Comparison of ENCODE assay signal across 13 cellular contexts in the genomic region with DNA sequence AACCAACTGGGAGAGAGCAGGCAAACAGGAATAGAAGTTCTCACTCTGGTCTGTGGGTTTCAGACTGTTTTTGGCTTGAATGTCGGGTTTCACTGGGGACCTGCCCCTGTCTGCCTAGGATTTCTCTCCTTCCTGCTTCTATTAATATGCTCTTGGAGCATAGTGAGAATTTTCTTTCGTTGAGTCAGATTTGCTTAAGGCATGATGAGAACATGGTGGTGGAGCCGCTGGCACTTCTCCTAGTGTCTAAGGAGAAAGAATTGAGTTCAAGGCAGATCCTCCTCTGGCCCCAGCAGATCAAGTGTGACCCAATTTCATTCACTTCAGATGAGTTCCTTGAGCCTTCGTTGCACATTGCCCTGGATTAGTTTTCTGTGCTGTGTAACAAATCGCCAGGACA.
DNase-seq lines count a peak whose midpoint lies in the region; ATAC-seq, FAIRE-seq and TF ChIP-seq lines count a peak whose summit lies in the region.
"Had no signal": no experiment of that assay in that cellular context is flagged by ENCODE, and none has a peak within 500 bp of the region (broad histone marks: within the 10 kb centered on the region; RNA-seq: fewer than 3 reads in every experiment).

No MANE protein-coding gene starts in this region.

- TF ChIP-seq EP300 in A549 (IDR thresholded peaks at IDR 0.05) = no peak

- H3K9me3 ChIP-seq in A549 = no peaks in the 10 kb centered on the region
- no peaks in the 10 kb centered on the region for H3K9me3 ChIP-seq in mammary epithelial cell (replicated peaks; ENCODE audit: insufficient read depth, low read length)

- H3K79me2 ChIP-seq in mammary epithelial cell (ENCODE audit: insufficient read depth, low read length) = no peaks in the 10 kb centered on the region

- DNase-seq in A549 (ENCODE audit: low read depth in 1 of 2, low spot score in 1 of 2) (peak in 1 of 2 experiments; percentile 36), HS-27A (ENCODE audit: low read depth) (peak; percentile 96), mammary epithelial cell (peak; percentile 72), kidney tubule cell (ENCODE audit: low spot score) (peak; percentile 57), NCI-H2029 treated with DMSO at 0.1 percent for 48 hours (lab: John Stamatoyannopoulos, UW) (no peak), cerebellum (ENCODE audit: low spot score) (no peak), CD1c-positive myeloid dendritic cell (ENCODE audit: extremely low spot score) (no peak), NCI-H2107 (lab: John Stamatoyannopoulos, UW) (no peak)
- DNase-seq: AML-193; GF-D8; OCI-M1; stimulated activated CD4-positive, alpha-beta T cell treated with anti-CD3 and anti-CD28 coated beads, Interleukin-2, amount 100 ng/mL, for 24 hours; stimulated activated naive CD4-positive, alpha-beta T cell treated with Interleukin-2 at 50 U/mL for 16 hours had no signal

- intact Hi-C loops in mammary epithelial cell (cut with micrococcal nuclease) = loop anchor here (2.0 to 5.0 kb wide), 2 partner anchors 48 to 100 kb away; no protein-coding TSS in a partner anchor

- H3K4me1 ChIP-seq in A549 (0 out of 3 replicates have a peak, but pooled peaks cover 9% of the 10 kb centered on the region), mammary epithelial cell (ENCODE audit: insufficient read depth, low read length) (peaks cover 16% of the 10 kb centered on the region)

- H3K27me3 ChIP-seq in mammary epithelial cell (ENCODE audit: insufficient read depth, low read length) = no peaks in the 10 kb centered on the region

- TF ChIP-seq CTCF in A549 (IDR thresholded peaks at IDR 0.05) = no peak
- TF ChIP-seq CTCF in mammary epithelial cell (conservative IDR thresholded peaks at IDR 0.05 in 1 of 2, IDR thresholded peaks at IDR 0.05 in 1 of 2; ENCODE audit: extremely low read depth in 1 of 2, insufficient read depth in 1 of 2, low read depth in 1 of 2, low read length in 2 of 2) = no peak

- peak; percentile 39 to 69; a peak in 3 of 6 replicates for ATAC-seq in A549

- TF ChIP-seq RAD21 in A549 (conservative IDR thresholded peaks at IDR 0.05 in 1 of 2, IDR thresholded peaks at IDR 0.05 in 1 of 2) = no peak

- dilution Hi-C loops in mammary epithelial cell (cut with HindIII; ENCODE audit: low sequenced_read_pairs) = no loop called here

- H3K4me3 ChIP-seq in A549 (no peak overlapping the region), mammary epithelial cell (replicated peaks in 1 of 3; ENCODE audit: insufficient read depth in 1 of 3, low read depth in 2 of 3, low read length in 3 of 3) (no peak overlapping the region)

- CTCF ChIA-PET in A549 (lab: Yijun Ruan, JAX) = no interaction called here
- CTCF ChIA-PET in mammary epithelial cell (lab: Charles Lee; ENCODE audit: low non-redundant PET) = no interaction called here

- TF ChIP-seq POLR2A in A549 (IDR thresholded peaks at IDR 0.05; ENCODE audit: low read length) = no peak

- 7% methylated on average over 5 of the region's 5 CpGs for WGBS in A549 (ENCODE audit: missing lambda C conversion rate)
- WGBS in mammary epithelial cell (ENCODE audit: low coverage, missing lambda C conversion rate) = 30% methylated on average over 5 of the region's 5 CpGs

- no peaks in the 10 kb centered on the region for H3K36me3 ChIP-seq in mammary epithelial cell (ENCODE audit: insufficient read depth, low read length)

- no peak overlapping the region for H3K9ac ChIP-seq in mammary epithelial cell (ENCODE audit: insufficient read depth, low read length)

- FAIRE-seq in A549 (lab: Jason Lieb, UNC) = no peak

- H2AFZ ChIP-seq in mammary epithelial cell (ENCODE audit: low read depth, low read length) = peak overlapping the region; percentile 53

- H4K20me1 ChIP-seq in mammary epithelial cell (ENCODE audit: insufficient read depth, low read length) = no peaks in the 10 kb centered on the region

- POLR2A ChIA-PET in A549 (lab: Yijun Ruan, JAX) = no interaction called here

- BruUV-seq in mammary epithelial cell (replicated peaks; lab: Mats Ljungman, UMichigan) = no TSS peak

- peak overlapping the region; percentile 56; the same call in 2 of the 3 replicates for H3K4me2 ChIP-seq in A549
- H3K4me2 ChIP-seq in mammary epithelial cell (ENCODE audit: insufficient read depth, low read depth, low read length) = peak overlapping the region; percentile 3

- no peak overlapping the region for H3K27ac ChIP-seq in A549
- H3K27ac ChIP-seq in mammary epithelial cell (ENCODE audit: insufficient read depth, low read depth, low read length) = peak overlapping the region; percentile 35

- in situ Hi-C loops in mammary epithelial cell (cut with MboI; ENCODE audit: low sequenced_read_pairs in 2 of 2) = no loop called here

TF ChIP-seq in A549, 52 proteins besides CTCF, POLR2A, EP300 and RAD21:
- TF ChIP-seq RNF2 (IDR thresholded peaks at IDR 0.05; ENCODE audit: borderline replicate concordance, low read depth) = no peak
- TF ChIP-seq CHD4 (IDR thresholded peaks at IDR 0.05; ENCODE audit: borderline replicate concordance) = no peak
- no peak for TF ChIP-seq ESRRA (IDR thresholded peaks at IDR 0.05; ENCODE audit: borderline replicate concordance, low read length)
- no peak for TF ChIP-seq FOSB (CRISPR knock-in tag; IDR thresholded peaks at IDR 0.05)
- TF ChIP-seq BHLHE40 (IDR thresholded peaks at IDR 0.05; ENCODE audit: low read depth, low read length) = no peak
- TF ChIP-seq EHF (CRISPR knock-in tag; IDR thresholded peaks at IDR 0.05) = no peak
- no peak for TF ChIP-seq GATA3 (IDR thresholded peaks at IDR 0.05; ENCODE audit: borderline replicate concordance)
- TF ChIP-seq HOXB5 (CRISPR knock-in tag; IDR thresholded peaks at IDR 0.05) = no peak
- TF ChIP-seq, protein P1, sequence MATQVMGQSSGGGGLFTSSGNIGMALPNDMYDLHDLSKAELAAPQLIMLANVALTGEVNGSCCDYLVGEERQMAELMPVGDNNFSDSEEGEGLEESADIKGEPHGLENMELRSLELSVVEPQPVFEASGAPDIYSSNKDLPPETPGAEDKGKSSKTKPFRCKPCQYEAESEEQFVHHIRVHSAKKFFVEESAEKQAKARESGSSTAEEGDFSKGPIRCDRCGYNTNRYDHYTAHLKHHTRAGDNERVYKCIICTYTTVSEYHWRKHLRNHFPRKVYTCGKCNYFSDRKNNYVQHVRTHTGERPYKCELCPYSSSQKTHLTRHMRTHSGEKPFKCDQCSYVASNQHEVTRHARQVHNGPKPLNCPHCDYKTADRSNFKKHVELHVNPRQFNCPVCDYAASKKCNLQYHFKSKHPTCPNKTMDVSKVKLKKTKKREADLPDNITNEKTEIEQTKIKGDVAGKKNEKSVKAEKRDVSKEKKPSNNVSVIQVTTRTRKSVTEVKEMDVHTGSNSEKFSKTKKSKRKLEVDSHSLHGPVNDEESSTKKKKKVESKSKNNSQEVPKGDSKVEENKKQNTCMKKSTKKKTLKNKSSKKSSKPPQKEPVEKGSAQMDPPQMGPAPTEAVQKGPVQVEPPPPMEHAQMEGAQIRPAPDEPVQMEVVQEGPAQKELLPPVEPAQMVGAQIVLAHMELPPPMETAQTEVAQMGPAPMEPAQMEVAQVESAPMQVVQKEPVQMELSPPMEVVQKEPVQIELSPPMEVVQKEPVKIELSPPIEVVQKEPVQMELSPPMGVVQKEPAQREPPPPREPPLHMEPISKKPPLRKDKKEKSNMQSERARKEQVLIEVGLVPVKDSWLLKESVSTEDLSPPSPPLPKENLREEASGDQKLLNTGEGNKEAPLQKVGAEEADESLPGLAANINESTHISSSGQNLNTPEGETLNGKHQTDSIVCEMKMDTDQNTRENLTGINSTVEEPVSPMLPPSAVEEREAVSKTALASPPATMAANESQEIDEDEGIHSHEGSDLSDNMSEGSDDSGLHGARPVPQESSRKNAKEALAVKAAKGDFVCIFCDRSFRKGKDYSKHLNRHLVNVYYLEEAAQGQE (IDR thresholded peaks at IDR 0.05) = no peak
- TF ChIP-seq CHD2 (IDR thresholded peaks at IDR 0.05; ENCODE audit: low read length, partially characterized antibody) = no peak
- TF ChIP-seq, protein P2, sequence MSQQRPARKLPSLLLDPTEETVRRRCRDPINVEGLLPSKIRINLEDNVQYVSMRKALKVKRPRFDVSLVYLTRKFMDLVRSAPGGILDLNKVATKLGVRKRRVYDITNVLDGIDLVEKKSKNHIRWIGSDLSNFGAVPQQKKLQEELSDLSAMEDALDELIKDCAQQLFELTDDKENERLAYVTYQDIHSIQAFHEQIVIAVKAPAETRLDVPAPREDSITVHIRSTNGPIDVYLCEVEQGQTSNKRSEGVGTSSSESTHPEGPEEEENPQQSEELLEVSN (IDR thresholded peaks at IDR 0.05; ENCODE audit: borderline replicate concordance, low read depth) = no peak
- TF ChIP-seq, protein P3, sequence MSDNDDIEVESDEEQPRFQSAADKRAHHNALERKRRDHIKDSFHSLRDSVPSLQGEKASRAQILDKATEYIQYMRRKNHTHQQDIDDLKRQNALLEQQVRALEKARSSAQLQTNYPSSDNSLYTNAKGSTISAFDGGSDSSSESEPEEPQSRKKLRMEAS (IDR thresholded peaks at IDR 0.05) = no peak
- TF ChIP-seq MYC (IDR thresholded peaks at IDR 0.05; ENCODE audit: borderline replicate concordance, low read length) = no peak
- TF ChIP-seq SREBF2 (IDR thresholded peaks at IDR 0.05) = no peak
- TF ChIP-seq ZNF302 (CRISPR knock-in tag; IDR thresholded peaks at IDR 0.05) = no peak
- TF ChIP-seq, protein P4, sequence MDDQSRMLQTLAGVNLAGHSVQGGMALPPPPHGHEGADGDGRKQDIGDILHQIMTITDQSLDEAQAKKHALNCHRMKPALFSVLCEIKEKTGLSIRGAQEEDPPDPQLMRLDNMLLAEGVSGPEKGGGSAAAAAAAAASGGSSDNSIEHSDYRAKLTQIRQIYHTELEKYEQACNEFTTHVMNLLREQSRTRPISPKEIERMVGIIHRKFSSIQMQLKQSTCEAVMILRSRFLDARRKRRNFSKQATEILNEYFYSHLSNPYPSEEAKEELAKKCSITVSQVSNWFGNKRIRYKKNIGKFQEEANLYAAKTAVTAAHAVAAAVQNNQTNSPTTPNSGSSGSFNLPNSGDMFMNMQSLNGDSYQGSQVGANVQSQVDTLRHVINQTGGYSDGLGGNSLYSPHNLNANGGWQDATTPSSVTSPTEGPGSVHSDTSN (IDR thresholded peaks at IDR 0.05) = no peak

Comparison
In these comparisons a context has a peak if more than half of its experiments do, and no peak if none do; other contexts are left out.
1. DNase-seq: peak in HS-27A (single experiment), mammary epithelial cell (single experiment) and kidney tubule cell (single experiment); none in NCI-H2029 treated with DMSO at 0.1 percent for 48 hours (single experiment), cerebellum (single experiment), CD1c-positive myeloid dendritic cell (single experiment) and NCI-H2107 (single experiment).